ENCODE assay signal across 8 cellular contexts in the genomic region with DNA sequence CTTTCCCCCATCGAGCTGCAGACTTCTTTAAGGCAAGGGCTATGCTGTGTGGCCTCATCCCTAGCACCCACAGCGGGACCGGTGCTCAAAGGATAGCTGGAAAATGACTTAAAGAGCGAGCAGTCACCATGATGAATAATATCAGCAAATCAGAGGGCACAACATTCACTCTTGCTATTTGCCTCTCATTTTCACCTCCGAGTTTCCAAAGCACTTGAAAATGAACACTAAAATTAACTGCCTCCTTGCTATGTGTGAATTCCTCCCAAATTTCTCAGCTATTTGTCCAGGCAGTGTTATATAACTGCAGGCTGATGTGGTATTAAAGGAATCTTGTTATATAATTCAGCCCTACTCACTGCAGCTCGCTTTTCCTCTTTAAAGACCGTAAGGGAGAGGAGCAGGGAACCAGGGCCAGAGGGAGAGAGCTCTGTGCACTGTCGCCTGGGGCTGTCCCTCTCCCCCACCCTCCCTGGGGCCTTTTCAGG. TPM values are rescaled to one million over a fixed set of nuclear protein-coding genes. Genes with fewer than 3 reads are reported as not detected.
DNase-seq lines count a peak whose midpoint lies in the region; ATAC-seq lines count a peak whose summit lies in the region.

No MANE protein-coding gene starts in this region.

- WGBS in ectodermal cell, 2 experiments, result 61 to 62% methylated on average over 8 of the region's 8 CpGs
- WGBS in aorta, 2 donors, result 7 to 13% methylated on average over 8 of the region's 8 CpGs

- peaks cover 62 to 81% (median 77%) of the 10 kb centered on the region in 3 donors for H3K27me3 Mint-ChIP-seq in naive B cell

- intact Hi-C loops in Right ventricle myocardium inferior (cut with DNase I) (no loop called here), cardiac septum (cut with DNase I) (no loop called here), aorta (cut with DNase I) (no loop called here)

- H3K4me1 ChIP-seq in ectodermal cell (ENCODE audit: control insufficient read depth, insufficient read depth, low read length) (peaks cover 6% of the 10 kb centered on the region), aorta (ENCODE audit: control insufficient read depth in 1 of 2, insufficient read depth in 2 of 2, low read length in 2 of 2) (no peaks in the 10 kb centered on the region)

- H3K36me3 Mint-ChIP-seq in naive B cell, result peaks cover 5 to 8% of the 10 kb centered on the region in 2 donors

- peak overlapping the region in 2 of 6 donors; percentile 18 to 45 for H3K27ac Mint-ChIP-seq in naive B cell

- H3K27ac ChIP-seq in ectodermal cell (ENCODE audit: insufficient read depth, low read depth, low read length, poor library complexity, severe bottlenecking) (no peak overlapping the region), aorta (ENCODE audit: low read depth in 1 of 2, low read length in 2 of 2) (peak overlapping the region; percentile 67 to 85)

- H3K4me3 ChIP-seq in ectodermal cell (ENCODE audit: insufficient read depth, low read depth, low read length) (peak overlapping the region; percentile 32), aorta (ENCODE audit: low read length in 2 of 2) (peak overlapping the region; percentile 76 to 96)

- no peaks in the 10 kb centered on the region for H3K9me3 Mint-ChIP-seq in naive B cell

- no peaks in the 10 kb centered on the region for H3K9me3 ChIP-seq in ectodermal cell (ENCODE audit: control insufficient read depth, low read length)
- H3K9me3 ChIP-seq in aorta (ENCODE audit: control insufficient read depth, low read length), result no peaks in the 10 kb centered on the region

- H3K27me3 ChIP-seq in ectodermal cell (ENCODE audit: control insufficient read depth, insufficient read depth, low read length, poor library complexity, severe bottlenecking) (peaks cover 90% of the 10 kb centered on the region), aorta (ENCODE audit: control insufficient read depth in 1 of 2, insufficient read depth in 2 of 2, low read length in 1 of 2) (no peaks in the 10 kb centered on the region)

- H3K36me3 ChIP-seq in ectodermal cell (ENCODE audit: control insufficient read depth, insufficient read depth, low read length), result no peaks in the 10 kb centered on the region
- H3K36me3 ChIP-seq in aorta (ENCODE audit: control insufficient read depth in 1 of 2, insufficient read depth in 2 of 2, low read length in 1 of 2), result no peaks in the 10 kb centered on the region

- H3K4me3 Mint-ChIP-seq in naive B cell, result peak overlapping the region; percentile 75 to 91 (median 83)

- peaks cover 7 to 17% (median 11%) of the 10 kb centered on the region in 3 donors for H3K4me1 Mint-ChIP-seq in naive B cell

- peak; percentile 42 for ATAC-seq in Right ventricle myocardium inferior
- peak; percentile 4 to 8 for ATAC-seq in naive B cell (ENCODE audit: low read depth in 2 of 2)
- ATAC-seq in aorta (ENCODE audit: low FRiP score), result peak; percentile 56
- no peak for ATAC-seq in HG02798 (IDR thresholded peaks at IDR 0.05; ENCODE audit: poor library complexity, unreplicated experiment)

- no peak for DNase-seq in Right ventricle myocardium inferior (ENCODE audit: missing footprints)
- no peak for DNase-seq in cardiac septum (ENCODE audit: low spot score)
- no peak for DNase-seq in naive B cell
- no peak for DNase-seq in aorta
- no peak for DNase-seq in hippocampal formation (lab: John Stamatoyannopoulos, UW)
- no peak for DNase-seq in SHP77 (lab: John Stamatoyannopoulos, UW)

RNA-seq across cellular contexts. Expression of a gene that starts 1.5 kb away (rescaled TPM):
- total RNA-seq in Right ventricle myocardium inferior (3.2 TPM), cardiac septum (3.8 TPM), aorta (10 to 100 TPM; 11.4 to 13.9 TPM)
- 1.0 TPM for polyA plus RNA-seq in ectodermal cell (2013, experiment 1 of 4)
- polyA plus RNA-seq in ectodermal cell (2013, experiment 2 of 4), result 0.28 TPM
- polyA plus RNA-seq in ectodermal cell (2013, experiment 3 of 4), result 0.43 TPM
- 0.16 TPM for polyA plus RNA-seq in ectodermal cell (2013, experiment 4 of 4)
- polyA plus RNA-seq in naive B cell (ENCODE audit: low read depth in 6 of 6) (not detected), aorta (10 to 100 TPM; 14.7 to 16.4 TPM)

RNA-seq across cellular contexts. Expression of a gene that starts 35.4 kb away (rescaled TPM):
- 28.2 TPM for total RNA-seq in Right ventricle myocardium inferior
- total RNA-seq in cardiac septum, result 22.3 TPM
- 31.9 TPM for polyA plus RNA-seq in ectodermal cell (2013, experiment 1 of 4)
- polyA plus RNA-seq in ectodermal cell (2013, experiment 2 of 4), result 33.3 TPM
- polyA plus RNA-seq in ectodermal cell (2013, experiment 3 of 4), result 27.1 TPM
- polyA plus RNA-seq in ectodermal cell (2013, experiment 4 of 4), result 29.8 TPM
- 10 to 100 TPM; 13.8 to 34.0 (median 16.9) TPM for polyA plus RNA-seq in naive B cell (ENCODE audit: low read depth in 6 of 6)
- total RNA-seq in aorta, result 10 to 100 TPM; 30.7 to 33.6 TPM
- 10 to 100 TPM in 1 of 2 donors, 1 to 10 TPM in 1; 7.8 to 10.2 TPM for polyA plus RNA-seq in aorta

RNA-seq across cellular contexts. Expression of a gene that starts 43.8 kb away (rescaled TPM):
- 4.2 TPM for total RNA-seq in Right ventricle myocardium inferior
- 0.35 TPM for total RNA-seq in cardiac septum
- polyA plus RNA-seq in ectodermal cell (2013, experiment 1 of 4), result 122 TPM
- 110 TPM for polyA plus RNA-seq in ectodermal cell (2013, experiment 2 of 4)
- polyA plus RNA-seq in ectodermal cell (2013, experiment 3 of 4), result 87.4 TPM
- 86.9 TPM for polyA plus RNA-seq in ectodermal cell (2013, experiment 4 of 4)
- under 1 TPM in 2 of 6 donors, not detected in 4; 0.15 to 0.24 TPM for polyA plus RNA-seq in naive B cell (ENCODE audit: low read depth in 6 of 6)
- total RNA-seq in aorta, result 1 to 10 TPM; 1.8 to 4.3 TPM
- polyA plus RNA-seq in aorta, result 1 to 10 TPM in 1 of 2 donors, under 1 TPM in 1; 0.23 to 4.6 TPM
